In genomic region chr3:132723551-132723950, GRCh38 we compare ENCODE assay signal across 8 cellular contexts. TPM values are rescaled to one million over a fixed set of nuclear protein-coding genes. Genes with fewer than 3 reads are reported as not detected.
DNase-seq lines count a peak whose midpoint lies in the region; ATAC-seq and TF ChIP-seq lines count a peak whose summit lies in the region.

No MANE protein-coding gene starts in this region.

- peak overlapping the region in 7 of 8 donors; percentile 35 to 91 (median 82) for H3K27ac Mint-ChIP-seq in CD8-positive, alpha-beta memory T cell

- 58 to 69% (median 62%) methylated on average over 2 of the region's 2 CpGs for WGBS in ovary, 3 donors

- H3K4me3 Mint-ChIP-seq in CD8-positive, alpha-beta memory T cell: peak overlapping the region; percentile 66 to 94 (median 91)

- POLR2A ChIA-PET in CD8-positive, alpha-beta memory T cell (lab: Charles Lee): interaction anchor here (1.2 kb wide), 1 partner anchor 850 kb away, joined by 5 read pairs; the partner anchor contains the start of gene CDV3
- POLR2A ChIA-PET in Panc1 (lab: Charles Lee): no interaction called here
- POLR2A ChIA-PET in HEK293T (lab: Yijun Ruan, JAX): no interaction called here

- ATAC-seq in Panc1: no peak
- ATAC-seq in GM18867 (IDR thresholded peaks at IDR 0.05; ENCODE audit: unreplicated experiment): no peak
- ATAC-seq in mucosa of descending colon: no peak

- intact Hi-C loops in Panc1 (cut with micrococcal nuclease; ENCODE audit: unreplicated experiment): loop anchor here (10.0 kb wide), 1 partner anchor 871 kb away; no protein-coding TSS in a partner anchor
- intact Hi-C loops in ovary (cut with DNase I): loop anchor here in 1 of 4 donors (10.0 kb wide), 1 partner anchor 311 kb away; the partner anchor contains the start of gene TMEM108
- intact Hi-C loops in mucosa of descending colon (cut with DNase I, micrococcal nuclease): loop anchor here (10.0 kb wide), 2 partner anchors 701 to 851 kb away; partner anchors contain the start of gene CDV3 (in 1 of the 2)

- H3K9me3 ChIP-seq in CD8-positive, alpha-beta memory T cell (ENCODE audit: low read length): no peaks in the 10 kb centered on the region
- H3K9me3 ChIP-seq in Panc1 (ENCODE audit: control insufficient read depth, insufficient read depth, low read depth, low read length) (no peaks in the 10 kb centered on the region), ovary (no peaks in the 10 kb centered on the region), mucosa of descending colon (no peaks in the 10 kb centered on the region)

- TF ChIP-seq EP300 in ovary (IDR thresholded peaks at IDR 0.05): no peak

- peaks cover 0 to 15% (median 3%) of the 10 kb centered on the region in 3 donors for H3K36me3 Mint-ChIP-seq in CD8-positive, alpha-beta memory T cell

- no peak for DNase-seq in CD8-positive, alpha-beta memory T cell
- no peak for DNase-seq in Panc1 (ENCODE audit: low read depth, low spot score)
- no peak for DNase-seq in epithelial cell of proximal tubule (ENCODE audit: low read depth)
- no peak for DNase-seq in ovary
- no peak for DNase-seq in KG1 (lab: John Stamatoyannopoulos, UW)
- DNase-seq in HEK293T (ENCODE audit: extremely low spot score): no peak
- DNase-seq in mucosa of descending colon: no peak

- H3K4me1 ChIP-seq in CD8-positive, alpha-beta memory T cell (ENCODE audit: insufficient read depth, low read length): peaks cover 24% of the 10 kb centered on the region
- H3K4me1 ChIP-seq in Panc1 (ENCODE audit: control insufficient read depth, insufficient read depth, low read length) (peaks cover 27% of the 10 kb centered on the region), ovary (ENCODE audit: insufficient read depth) (peaks cover 2% of the 10 kb centered on the region), mucosa of descending colon (ENCODE audit: low read depth) (peaks cover 11% of the 10 kb centered on the region)

- no peaks in the 10 kb centered on the region for H3K36me3 ChIP-seq in CD8-positive, alpha-beta memory T cell (ENCODE audit: insufficient read depth, low read length)
- H3K36me3 ChIP-seq in Panc1 (ENCODE audit: control insufficient read depth, insufficient read depth, low read length) (peaks cover 8% of the 10 kb centered on the region; the same call in 1 of the 2 replicates), ovary (no peaks in the 10 kb centered on the region), mucosa of descending colon (ENCODE audit: low read depth) (no peaks in the 10 kb centered on the region)

- peak overlapping the region; percentile 69 for H3K4me3 ChIP-seq in CD8-positive, alpha-beta memory T cell (ENCODE audit: low read length)
- peak overlapping the region; percentile 76 to 85 for H3K4me3 ChIP-seq in Panc1 (ENCODE audit: low read depth in 2 of 2, low read length in 2 of 2)
- peak overlapping the region; percentile 83 for H3K4me3 ChIP-seq in epithelial cell of proximal tubule (ENCODE audit: low read depth, low read length)
- H3K4me3 ChIP-seq in ovary: peak overlapping the region; percentile 63
- H3K4me3 ChIP-seq in mucosa of descending colon: no peak overlapping the region

- CTCF ChIA-PET in CD8-positive, alpha-beta memory T cell (lab: Charles Lee): interaction anchor here (1.0 to 1.5 kb wide), 2 partner anchors 10 to 701 kb away, joined by 3 to 4 read pairs; no protein-coding TSS in a partner anchor
- CTCF ChIA-PET in Panc1 (lab: Charles Lee): no interaction called here
- CTCF ChIA-PET in HEK293T (lab: Yijun Ruan, JAX): interaction anchor here (0.5 kb wide), 1 partner anchor 9 kb away, joined by 3 read pairs; no protein-coding TSS in a partner anchor

- no peak for TF ChIP-seq CTCF in Panc1 (IDR thresholded peaks at IDR 0.05)
- TF ChIP-seq CTCF in epithelial cell of proximal tubule (conservative IDR thresholded peaks at IDR 0.05; ENCODE audit: low read depth, low read length): no peak
- TF ChIP-seq CTCF in ovary (IDR thresholded peaks at IDR 0.05): no peak
- no peak for TF ChIP-seq CTCF in mucosa of descending colon (IDR thresholded peaks at IDR 0.05)

- peaks cover 0 to 5% of the 10 kb centered on the region in 2 donors for H3K27me3 Mint-ChIP-seq in CD8-positive, alpha-beta memory T cell

- BruUV-seq in Panc1 (replicated peaks; lab: Mats Ljungman, UMichigan): no TSS peak

- in situ Hi-C loops in Panc1 (cut with HindIII; ENCODE audit: low pct_unique_long_range_greater_than_20kb, low sequenced_read_pairs): no loop called here

- H3K27ac ChIP-seq in CD8-positive, alpha-beta memory T cell (ENCODE audit: low read depth, low read length): no peak overlapping the region
- peak overlapping the region; percentile 90 for H3K27ac ChIP-seq in Panc1 (ENCODE audit: low read length)
- H3K27ac ChIP-seq in ovary: peak overlapping the region in 1 of 2 donors; percentile 54

- no peaks in the 10 kb centered on the region for H3K27me3 ChIP-seq in CD8-positive, alpha-beta memory T cell (ENCODE audit: insufficient read depth, low read length, poor library complexity, severe bottlenecking)
- H3K27me3 ChIP-seq in Panc1 (ENCODE audit: control insufficient read depth, insufficient read depth, low read length): no peaks in the 10 kb centered on the region
- H3K27me3 ChIP-seq in ovary: no peaks in the 10 kb centered on the region

- no peaks in the 10 kb centered on the region for H3K9me3 Mint-ChIP-seq in CD8-positive, alpha-beta memory T cell

- peaks cover 33 to 41% (median 39%) of the 10 kb centered on the region in 3 donors for H3K4me1 Mint-ChIP-seq in CD8-positive, alpha-beta memory T cell

- no peak for TF ChIP-seq POLR2A in ovary (IDR thresholded peaks at IDR 0.05)

TF ChIP-seq in HEK293T, 16 proteins besides CTCF, POLR2A, EP300 and RAD21:
- no peak for TF ChIP-seq FOXA1 (IDR thresholded peaks at IDR 0.05)
- no peak for TF ChIP-seq BHLHE40 (IDR thresholded peaks at IDR 0.05; ENCODE audit: borderline replicate concordance)
- no peak for TF ChIP-seq TARDBP (IDR thresholded peaks at IDR 0.05)
- no peak for TF ChIP-seq CTBP1 (IDR thresholded peaks at IDR 0.05; ENCODE audit: borderline replicate concordance)
TF ChIP-seq in HEK293T: peak in this region for 0.

RNA-seq across cellular contexts. Expression of gene NPHP3, which starts 1.3 kb away (rescaled TPM):
- total RNA-seq in CD8-positive, alpha-beta memory T cell: 10 to 100 TPM; 11.7 to 13.9 TPM
- polyA plus RNA-seq in CD8-positive, alpha-beta memory T cell: 3.9 TPM
- 34.0 TPM for total RNA-seq in Panc1 (2021; ENCODE audit: unreplicated experiment)
- 25.5 TPM for polyA plus RNA-seq in Panc1 (2012; ENCODE audit: insufficient read length)
- 8.9 and 19.8 TPM in 2 replicates for total RNA-seq in epithelial cell of proximal tubule
- total RNA-seq in ovary: 10 to 100 TPM; 29.3 to 66.9 (median 37.5) TPM
- polyA plus RNA-seq in ovary: 10 to 100 TPM; 25.8 to 28.2 TPM
- total RNA-seq in mucosa of descending colon: 10 to 100 TPM; 18.0 to 32.7 (median 21.5) TPM
